Comparison of ENCODE assay signal across 9 cellular contexts in genomic region chr5:75050415-75050814, GRCh38. TPM values are rescaled to one million over a fixed set of nuclear protein-coding genes. Genes with fewer than 3 reads are reported as not detected.
DNase-seq lines count a peak whose midpoint lies in the region; ATAC-seq and TF ChIP-seq lines count a peak whose summit lies in the region.
"Had no signal": no experiment of that assay in that cellular context is flagged by ENCODE, and none has a peak within 500 bp of the region (broad histone marks: within the 10 kb centered on the region; RNA-seq: fewer than 3 reads in every experiment).

No MANE protein-coding gene starts in this region.

- H3K9me3 Mint-ChIP-seq in HFFc6 = no peaks in the 10 kb centered on the region

- no peaks in the 10 kb centered on the region for H3K36me3 ChIP-seq in GM06990 (ENCODE audit: control insufficient read depth, insufficient read depth, low read length)
- no peaks in the 10 kb centered on the region for H3K36me3 ChIP-seq in WERI-Rb-1

- DNase-seq in A172 (ENCODE audit: low spot score) = peak; percentile 14
- DNase-seq in GM06990 (ENCODE audit: extremely low read depth, insufficient read length) = no peak
- peak; percentile 50 for DNase-seq in WERI-Rb-1
- DNase-seq in fibroblast of the aortic adventitia (ENCODE audit: low read depth) = no peak
- DNase-seq in HFFc6 = no peak
- DNase-seq in central memory CD4-positive, alpha-beta T cell = no peak

- H3K27me3 Mint-ChIP-seq in HFFc6 (ENCODE audit: insufficient read depth) = no peaks in the 10 kb centered on the region

- no peak overlapping the region for H3K27ac Mint-ChIP-seq in HFFc6

- no peak overlapping the region for H3K27ac ChIP-seq in WERI-Rb-1
- H3K27ac ChIP-seq: testis had no signal

- no peaks in the 10 kb centered on the region; the same call in none of the 2 replicates for H3K27me3 ChIP-seq in GM06990 (replicated peaks; ENCODE audit: control insufficient read depth, insufficient read depth, low read length)
- peaks cover 10% of the 10 kb centered on the region for H3K27me3 ChIP-seq in WERI-Rb-1 (ENCODE audit: insufficient read depth, low read depth, severe bottlenecking)
- H3K27me3 ChIP-seq: testis had no signal

- no peaks in the 10 kb centered on the region for H3K9me3 ChIP-seq in WERI-Rb-1 (ENCODE audit: severe bottlenecking)
- H3K9me3 ChIP-seq: testis had no signal

- H3K36me3 Mint-ChIP-seq in HFFc6 (ENCODE audit: low read depth) = peaks cover 11% of the 10 kb centered on the region

- ATAC-seq in HG03159 (IDR thresholded peaks at IDR 0.05; ENCODE audit: unreplicated experiment) (no peak), HG02623 (IDR thresholded peaks at IDR 0.05; ENCODE audit: unreplicated experiment) (no peak)

- TF ChIP-seq CTCF in GM06990 (IDR thresholded peaks at IDR 0.05; ENCODE audit: insufficient read depth, low read length, poor library complexity, severe bottlenecking) (peak; percentile 18), WERI-Rb-1 (IDR thresholded peaks at IDR 0.05; ENCODE audit: low read depth, low read length) (peak; percentile 73), fibroblast of the aortic adventitia (IDR thresholded peaks at IDR 0.05; ENCODE audit: insufficient read depth, low read length) (peak; percentile 22), HFFc6 (IDR thresholded peaks at IDR 0.05) (no peak; the same call in 1 of the 2 replicates)

- no peak overlapping the region; the same call in 1 of the 2 replicates for H3K4me3 Mint-ChIP-seq in HFFc6

- H3K4me1 Mint-ChIP-seq in HFFc6 (ENCODE audit: low read depth) = peaks cover 79% of the 10 kb centered on the region

- H3K4me3 ChIP-seq in GM06990 (replicated peaks; ENCODE audit: low read depth, low read length) (no peak overlapping the region), WERI-Rb-1 (ENCODE audit: low read depth, low read length) (no peak overlapping the region), fibroblast of the aortic adventitia (ENCODE audit: low read depth, low read length) (no peak overlapping the region)
- H3K4me3 ChIP-seq: testis had no signal

RNA-seq across cellular contexts. Expression of gene GCNT4, which starts 1.9 kb away (rescaled TPM):
- 0.05 and 0.19 TPM in 2 replicates for total RNA-seq in A172 (2014; rRNA removed; shearing (Covaris generic))
- 2.5 and 9.3 TPM in 2 replicates for total RNA-seq in fibroblast of the aortic adventitia (ENCODE audit: low replicate concordance)
- 10 to 100 TPM in 1 of 6 experiments, 1 to 10 TPM in 5; 4.4 to 11.0 (median 5.4) TPM for total RNA-seq in HFFc6 (2021; fragmentation: NEBNext Ultra II Directional; extraction: Animal tissue kit (Norgen Biotek cat#: 25700))

Comparison
In these comparisons a context has a peak if more than half of its experiments do, and no peak if none do; other contexts are left out.
1. DNase-seq: peak in A172 (single experiment) and WERI-Rb-1 (single experiment); none in GM06990 (single experiment), fibroblast of the aortic adventitia (single experiment), HFFc6 (single experiment) and central memory CD4-positive, alpha-beta T cell (single experiment).